15 cellular contexts compared by ENCODE assay signal in the genomic region with DNA sequence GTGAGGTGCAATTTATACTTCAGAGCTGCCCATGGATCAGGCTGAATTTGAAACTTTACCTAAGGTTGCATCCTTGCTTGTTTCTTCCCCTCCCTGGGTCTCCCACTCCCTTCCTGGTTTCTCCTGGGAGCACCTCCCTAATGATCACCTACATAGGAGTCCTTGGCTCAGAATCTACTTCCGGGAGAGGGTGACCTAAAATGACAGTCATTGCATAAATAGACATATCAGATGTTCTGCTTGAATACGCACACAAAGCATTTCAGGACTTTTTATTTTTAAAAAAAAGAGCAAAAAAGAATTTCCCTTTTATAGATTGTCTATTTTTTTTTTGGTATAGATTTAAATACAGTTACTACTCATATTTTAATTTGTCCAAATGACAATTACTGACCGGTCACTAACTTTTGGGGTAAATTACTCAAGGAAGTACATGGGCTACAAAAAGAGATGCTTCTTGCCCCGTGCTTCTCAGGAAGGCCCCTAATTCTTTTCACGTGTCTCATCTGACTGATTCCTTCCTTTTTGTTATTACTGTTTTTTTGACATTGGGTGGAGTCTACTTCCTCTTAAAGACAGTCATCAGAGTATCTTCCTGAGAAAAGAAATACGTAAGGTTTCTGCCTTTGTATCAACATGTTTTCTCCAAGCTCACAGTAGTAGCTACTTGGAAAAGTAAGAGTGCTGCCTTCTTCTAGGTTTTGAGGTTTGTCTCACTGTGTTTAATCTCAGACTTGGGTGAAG. TPM values are rescaled to one million over a fixed set of nuclear protein-coding genes. Genes with fewer than 3 reads are reported as not detected.
A peak's percentile ranks its signal among the peaks of the same experiment; 100 is the strongest.
DNase-seq lines count a peak whose midpoint lies in the region; ATAC-seq, FAIRE-seq and TF ChIP-seq lines count a peak whose summit lies in the region.
"Had no signal": no experiment of that assay in that cellular context is flagged by ENCODE, and none has a peak within 500 bp of the region (broad histone marks: within the 10 kb centered on the region; RNA-seq: fewer than 3 reads in every experiment).

No MANE protein-coding gene starts in this region.

- H3K79me2 ChIP-seq in keratinocyte (ENCODE audit: control insufficient read depth, insufficient read depth, low read length) = no peaks in the 10 kb centered on the region

- peak; percentile 9 for FAIRE-seq in keratinocyte (lab: Jason Lieb, UNC)

- peaks cover under 1 to 18% (median 14%) of the 10 kb centered on the region in 11 experiments; a peak in 21 of 22 replicates for H3K27me3 ChIP-seq in BLaER1 treated with 17β-estradiol and CSF1 and Interleukin-3, amounts not matched to agents 10 nM and 100 nM
- H3K27me3 ChIP-seq in CD8-positive, alpha-beta T cell (ENCODE audit: insufficient read depth, low read length) = no peaks in the 10 kb centered on the region
- peaks cover 2% of the 10 kb centered on the region for H3K27me3 ChIP-seq in keratinocyte (ENCODE audit: control insufficient read depth, extremely low read depth, insufficient read depth, low read length)

- H3K4me3 ChIP-seq in BLaER1 treated with 17β-estradiol and CSF1 and Interleukin-3, amounts not matched to agents 10 nM and 100 nM = no peak overlapping the region
- H3K4me3 ChIP-seq in CD8-positive, alpha-beta T cell (ENCODE audit: low read depth, low read length) = no peak overlapping the region
- H3K4me3 ChIP-seq in keratinocyte (ENCODE audit: control insufficient read depth in 2 of 3, extremely low read depth in 1 of 3, insufficient read depth in 2 of 3, low read depth in 1 of 3, low read length in 3 of 3) = no peak overlapping the region
- H3K4me3 ChIP-seq: stomach had no signal

- dilution Hi-C loops in keratinocyte (cut with MboI; ENCODE audit: extremely low pct_ligation_motif_present, low sequenced_read_pairs) = no loop called here

- no peak for TF ChIP-seq CTCF in CD8-positive, alpha-beta T cell (IDR thresholded peaks at IDR 0.05)
- TF ChIP-seq CTCF in RWPE1 (conservative IDR thresholded peaks at IDR 0.05; ENCODE audit: low read depth) = no peak
- no peak for TF ChIP-seq CTCF in keratinocyte (optimal IDR thresholded peaks at IDR 0.05 in 1 of 3, IDR thresholded peaks at IDR 0.05 in 1 of 3, conservative IDR thresholded peaks at IDR 0.05 in 1 of 3; ENCODE audit: extremely low read depth in 1 of 3, insufficient read depth in 2 of 3, low read length in 3 of 3)

- peak overlapping the region in 2 of 11 experiments; percentile 24 to 38; a peak in 1 of 22 replicates for H3K9ac ChIP-seq in BLaER1 treated with 17β-estradiol and CSF1 and Interleukin-3, amounts not matched to agents 10 nM and 100 nM
- H3K9ac ChIP-seq in keratinocyte (ENCODE audit: control insufficient read depth, extremely low read depth, insufficient read depth, low read length) = no peak overlapping the region

- peaks cover 16% of the 10 kb centered on the region for H3K9me3 Mint-ChIP-seq in CD8-positive, alpha-beta T cell

- peaks cover 32% of the 10 kb centered on the region for H3K27me3 Mint-ChIP-seq in CD8-positive, alpha-beta T cell (ENCODE audit: low read depth)

- no peak for DNase-seq in CD8-positive, alpha-beta T cell
- DNase-seq in RWPE1 (ENCODE audit: low spot score) (peak; percentile 33), keratinocyte (ENCODE audit: low read depth, low spot score) (no peak), NCI-H1694 (lab: John Stamatoyannopoulos, UW) (no peak)
- no peak for DNase-seq in stimulated activated CD4-positive, alpha-beta T cell treated with anti-CD3 and anti-CD28 coated beads, Interleukin-12 subunit alpha, Interleukin-12 subunit beta, amount 100 ng/mL, for 4 hours
- DNase-seq: Caco-2; kidney glomerular epithelial cell; NCI-H1105 treated with DMSO at 0.1 percent for 48 hours; NCI-H446 treated with DMSO at 0.1 percent for 48 hours; stimulated activated CD4-positive, alpha-beta T cell treated with anti-CD3 and anti-CD28 coated beads, Interleukin-2, amount 100 ng/mL, for 48 hours; stomach had no signal

- H4K20me1 ChIP-seq in BLaER1 treated with 17β-estradiol and CSF1 and Interleukin-3, amounts not matched to agents 10 nM and 100 nM = no peaks in the 10 kb centered on the region
- no peaks in the 10 kb centered on the region for H4K20me1 ChIP-seq in keratinocyte (ENCODE audit: control insufficient read depth, extremely low read depth, insufficient read depth, low read length)

- POLR2A ChIA-PET in CD8-positive, alpha-beta T cell (lab: Charles Lee) = interaction anchor here (0.7 kb wide), 1 partner anchor 12 kb away, joined by 3 read pairs; no protein-coding TSS in a partner anchor
- POLR2A ChIA-PET in RWPE1 (lab: Yijun Ruan, JAX; ENCODE audit: low non-redundant PET) = no interaction called here

- H3K9me1 ChIP-seq in keratinocyte (ENCODE audit: control insufficient read depth, extremely low read depth, insufficient read depth, low read length) = no peaks in the 10 kb centered on the region

- no peaks in the 10 kb centered on the region for H3K36me3 ChIP-seq in BLaER1 treated with 17β-estradiol and CSF1 and Interleukin-3, amounts not matched to agents 10 nM and 100 nM
- no peaks in the 10 kb centered on the region for H3K36me3 ChIP-seq in CD8-positive, alpha-beta T cell (ENCODE audit: insufficient read depth, low read length)
- H3K36me3 ChIP-seq in keratinocyte (ENCODE audit: control insufficient read depth in 2 of 2, extremely low read depth in 1 of 2, insufficient read depth in 2 of 2, low read length in 2 of 2) = no peaks in the 10 kb centered on the region
- H3K36me3 ChIP-seq: stomach had no signal

- peak; percentile 20 for ATAC-seq in CD8-positive, alpha-beta T cell
- no peak for ATAC-seq in GM21825 (IDR thresholded peaks at IDR 0.05; ENCODE audit: unreplicated experiment)

- no peak overlapping the region for H3K4me3 Mint-ChIP-seq in CD8-positive, alpha-beta T cell
- H3K4me3 Mint-ChIP-seq: activated T-helper 1 cell treated with anti-CD3 and anti-CD28 coated beads, Interleukin-12 subunit alpha, Interleukin-12 subunit beta, Interleukin-2, Interleukin-4 antibody, amounts not matched to agents 30 ng/mL and 10 ng/mL and 1 ng/mL, durations not matched to agents 14 hours and 24 hours and 36 hours; nephron had no signal

- peaks cover 9 to 28% (median 18%) of the 10 kb centered on the region in 11 experiments for H3K9me3 ChIP-seq in BLaER1 treated with 17β-estradiol and CSF1 and Interleukin-3, amounts not matched to agents 10 nM and 100 nM (replicated peaks in 1 of 11)
- H3K9me3 ChIP-seq in CD8-positive, alpha-beta T cell (ENCODE audit: low read length) = no peaks in the 10 kb centered on the region
- peaks cover 2% of the 10 kb centered on the region for H3K9me3 ChIP-seq in keratinocyte (ENCODE audit: control insufficient read depth, low read depth, low read length)

- H3K27ac Mint-ChIP-seq in CD8-positive, alpha-beta T cell = peak overlapping the region; percentile 6
- H3K27ac Mint-ChIP-seq: activated T-helper 1 cell treated with anti-CD3 and anti-CD28 coated beads, Interleukin-12 subunit alpha, Interleukin-12 subunit beta, Interleukin-2, Interleukin-4 antibody, amounts not matched to agents 30 ng/mL and 10 ng/mL and 1 ng/mL, durations not matched to agents 14 hours and 24 hours and 36 hours; nephron had no signal

- CTCF ChIA-PET in CD8-positive, alpha-beta T cell (lab: Charles Lee) = interaction anchor here (3.0 kb wide), 1 partner anchor 26 kb away, joined by 11 read pairs; no protein-coding TSS in a partner anchor
- CTCF ChIA-PET in RWPE1 (lab: Yijun Ruan, JAX) = no interaction called here

- intact Hi-C loops in CD8-positive, alpha-beta T cell (cut with DNase I, micrococcal nuclease) = no loop called here

- peak overlapping the region in 6 of 11 experiments; percentile 11 to 78 (median 64); a peak in 12 of 22 replicates for H3K4me2 ChIP-seq in BLaER1 treated with 17β-estradiol and CSF1 and Interleukin-3, amounts not matched to agents 10 nM and 100 nM
- H3K4me2 ChIP-seq in keratinocyte (ENCODE audit: control insufficient read depth, extremely low read depth, insufficient read depth, low read depth, low read length) = peak overlapping the region; percentile 24

- H3K4me1 Mint-ChIP-seq in CD8-positive, alpha-beta T cell (ENCODE audit: low read depth) = peaks cover 17% of the 10 kb centered on the region

- peak overlapping the region in 5 of 11 experiments; percentile 28 to 75 (median 55); a peak in 10 of 22 replicates for H3K27ac ChIP-seq in BLaER1 treated with 17β-estradiol and CSF1 and Interleukin-3, amounts not matched to agents 10 nM and 100 nM
- H3K27ac ChIP-seq in CD8-positive, alpha-beta T cell (ENCODE audit: low read depth, low read length) = no peak overlapping the region
- H3K27ac ChIP-seq in RWPE1 (no peak overlapping the region; the same call in 1 of the 2 replicates), keratinocyte (ENCODE audit: control insufficient read depth, insufficient read depth, low read length) (peak overlapping the region; percentile 4)
- H3K27ac ChIP-seq: stomach had no signal

- H3K4me1 ChIP-seq in BLaER1 treated with 17β-estradiol and CSF1 and Interleukin-3, amounts not matched to agents 10 nM and 100 nM = peaks cover 0 to 54% (median 11%) of the 10 kb centered on the region in 10 experiments; a peak in 11 of 20 replicates
- peaks cover 7% of the 10 kb centered on the region for H3K4me1 ChIP-seq in CD8-positive, alpha-beta T cell (ENCODE audit: insufficient read depth, low read length)
- peaks cover 31% of the 10 kb centered on the region for H3K4me1 ChIP-seq in keratinocyte (ENCODE audit: control insufficient read depth, extremely low read depth, insufficient read depth, low read length)

- no peak overlapping the region for H2AFZ ChIP-seq in keratinocyte (ENCODE audit: control insufficient read depth, low read length)

- H3K36me3 Mint-ChIP-seq in CD8-positive, alpha-beta T cell = peaks cover 4% of the 10 kb centered on the region

RNA-seq across cellular contexts. Expression of gene MYZAP, which starts 4.9 kb away (rescaled TPM):
- under 1 TPM in 1 of 2 experiments, not detected in 1; 0.31 TPM for total RNA-seq in CD8-positive, alpha-beta T cell
- 1.1 to 1.8 TPM (median 1.3 TPM) in 3 replicates for polyA plus RNA-seq in keratinocyte
- polyA plus RNA-seq in keratinocyte (2011; ENCODE audit: low read depth) = 3.9 TPM
- polyA plus RNA-seq in keratinocyte (2011; cell fraction: cytosol; rRNA removed) = 0.86 and 1.5 TPM in 2 replicates
- polyA plus RNA-seq in keratinocyte (2011; cell fraction: nucleus; rRNA removed) = 0.96 and 1.4 TPM in 2 replicates
- polyA plus RNA-seq in keratinocyte (2012; ENCODE audit: low replicate concordance) = 0.92 and 4.7 TPM in 2 replicates
- 0.16 to 0.33 TPM (median 0.30 TPM) in 3 replicates for polyA minus RNA-seq in keratinocyte
- not detected for polyA minus RNA-seq in keratinocyte (2011; cell fraction: cytosol; rRNA and poly(A)+ RNA removed)
- 0.63 TPM in 1 of 2 replicates, not detected in the other for polyA minus RNA-seq in keratinocyte (2011; cell fraction: nucleus; rRNA and poly(A)+ RNA removed)
- total RNA-seq: activated T-helper 1 cell treated with anti-CD3 and anti-CD28 coated beads, Interleukin-12 subunit alpha, Interleukin-12 subunit beta, Interleukin-2, Interleukin-4 antibody, amounts not matched to agents 30 ng/mL and 10 ng/mL and 1 ng/mL, durations not matched to agents 14 hours and 24 hours and 36 hours had no signal
